Comparison of ENCODE assay signal across 8 cellular contexts in the genomic region with DNA sequence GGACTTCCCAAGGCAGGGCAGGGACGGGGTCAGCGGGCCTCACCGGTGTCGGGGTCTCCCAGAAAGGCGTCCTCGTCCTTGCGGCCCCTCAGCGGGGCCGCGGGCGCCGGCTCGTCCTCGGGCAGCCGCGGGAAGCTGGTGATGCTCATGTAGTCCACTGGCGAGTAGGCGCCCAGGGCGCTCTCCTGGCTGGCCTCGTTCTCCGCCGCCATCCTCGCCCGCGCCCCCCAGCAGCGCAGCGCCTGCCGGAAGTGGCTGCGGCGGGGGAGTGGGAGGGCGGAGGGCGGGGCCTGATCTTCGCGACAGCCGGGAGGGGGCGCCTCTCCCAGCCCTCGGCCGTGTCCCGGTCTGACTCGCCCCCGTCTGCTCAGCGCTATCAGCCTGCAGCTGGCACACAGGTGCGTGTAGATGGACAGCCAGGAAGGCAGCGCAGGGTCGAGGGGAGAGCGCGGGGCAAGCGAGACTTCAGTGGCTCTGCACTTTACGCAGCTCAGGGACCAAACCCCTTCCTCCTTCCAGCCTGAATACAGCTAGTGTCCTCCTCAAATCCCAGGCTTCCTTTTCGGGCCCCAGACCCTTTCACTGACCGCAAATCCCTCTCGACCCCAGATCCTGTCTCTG. TPM values are rescaled to one million over a fixed set of nuclear protein-coding genes. Genes with fewer than 3 reads are reported as not detected.
A peak's percentile ranks its signal among the peaks of the same experiment; 100 is the strongest.
DNase-seq lines count a peak whose midpoint lies in the region; ATAC-seq and TF ChIP-seq lines count a peak whose summit lies in the region.

A gene with protein sequence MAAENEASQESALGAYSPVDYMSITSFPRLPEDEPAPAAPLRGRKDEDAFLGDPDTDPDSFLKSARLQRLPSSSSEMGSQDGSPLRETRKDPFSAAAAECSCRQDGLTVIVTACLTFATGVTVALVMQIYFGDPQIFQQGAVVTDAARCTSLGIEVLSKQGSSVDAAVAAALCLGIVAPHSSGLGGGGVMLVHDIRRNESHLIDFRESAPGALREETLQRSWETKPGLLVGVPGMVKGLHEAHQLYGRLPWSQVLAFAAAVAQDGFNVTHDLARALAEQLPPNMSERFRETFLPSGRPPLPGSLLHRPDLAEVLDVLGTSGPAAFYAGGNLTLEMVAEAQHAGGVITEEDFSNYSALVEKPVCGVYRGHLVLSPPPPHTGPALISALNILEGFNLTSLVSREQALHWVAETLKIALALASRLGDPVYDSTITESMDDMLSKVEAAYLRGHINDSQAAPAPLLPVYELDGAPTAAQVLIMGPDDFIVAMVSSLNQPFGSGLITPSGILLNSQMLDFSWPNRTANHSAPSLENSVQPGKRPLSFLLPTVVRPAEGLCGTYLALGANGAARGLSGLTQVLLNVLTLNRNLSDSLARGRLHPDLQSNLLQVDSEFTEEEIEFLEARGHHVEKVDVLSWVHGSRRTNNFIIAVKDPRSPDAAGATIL (minus strand): TSS at position 253 of the 621 bp plus-strand sequence. CDS start 41 bp downstream, at position 212.

- no peaks in the 10 kb centered on the region for H3K36me3 ChIP-seq in lower lobe of right lung

- no peaks in the 10 kb centered on the region for H3K27me3 ChIP-seq in lower lobe of right lung (ENCODE audit: low read depth)

- peak; percentile 61 for ATAC-seq in HG03354 (IDR thresholded peaks at IDR 0.05; ENCODE audit: poor library complexity, severe bottlenecking, unreplicated experiment)
- peak; percentile 49 for ATAC-seq in activated CD8-positive, alpha-beta T cell treated with anti-CD3 and anti-CD28 coated beads for 36 hours
- ATAC-seq in lower lobe of right lung = peak; percentile 72 to 74
- no peak for ATAC-seq in HG03565 (IDR thresholded peaks at IDR 0.05; ENCODE audit: unreplicated experiment)

- peak within 1 kb of the TSS; percentile 66 for H3K27ac Mint-ChIP-seq in activated CD8-positive, alpha-beta T cell treated with anti-CD3 and anti-CD28 coated beads for 36 hours

- peak within 1 kb of the TSS; percentile 75 for H3K4me3 ChIP-seq in lower lobe of right lung

- H3K4me1 ChIP-seq in lower lobe of right lung = peaks cover 46% of the 10 kb centered on the region

- TF ChIP-seq CTCF in GM12872 (IDR thresholded peaks at IDR 0.05; ENCODE audit: insufficient read depth, low read depth, low read length) (peak; percentile 70), lower lobe of right lung (IDR thresholded peaks at IDR 0.05) (peak; percentile 77)
- peak; percentile 70 for TF ChIP-seq CTCF in activated CD8-positive, alpha-beta T cell treated with anti-CD3 and anti-CD28 coated beads for 36 hours (IDR thresholded peaks at IDR 0.05)

- H3K36me3 Mint-ChIP-seq in activated CD8-positive, alpha-beta T cell treated with anti-CD3 and anti-CD28 coated beads for 36 hours (ENCODE audit: low read depth) = no peaks in the 10 kb centered on the region

- POLR2A ChIA-PET in activated CD8-positive, alpha-beta T cell treated with anti-CD3 and anti-CD28 coated beads for 36 hours (lab: Charles Lee) = interaction anchor here (1.1 to 1.7 kb wide), 3 partner anchors 68 to 356 kb away, joined by 3 to 8 read pairs (median 4); partner anchors contain the start of genes DYNLRB1, GSS and MYH7B

- no peaks in the 10 kb centered on the region for H3K9me3 Mint-ChIP-seq in activated CD8-positive, alpha-beta T cell treated with anti-CD3 and anti-CD28 coated beads for 36 hours

- DNase-seq in NCI-H748 (lab: John Stamatoyannopoulos, UW; ENCODE audit: unreplicated experiment) = peak; percentile 89
- DNase-seq in activated CD8-positive, alpha-beta T cell treated with anti-CD3 and anti-CD28 coated beads for 36 hours = peak; percentile 90
- peak; percentile 92 for DNase-seq in ecto neural progenitor cell (ENCODE audit: low spot score)
- DNase-seq in lower lobe of right lung = peak; percentile 89
- peak; percentile 83 to 87 for DNase-seq in stimulated activated CD4-positive, alpha-beta T cell treated with anti-CD3 and anti-CD28 coated beads, Interleukin-4, amount 100 ng/mL, for 48 hours (ENCODE audit: low read depth in 2 of 2)

- H3K4me1 Mint-ChIP-seq in activated CD8-positive, alpha-beta T cell treated with anti-CD3 and anti-CD28 coated beads for 36 hours (ENCODE audit: low read depth) = peaks cover 53% of the 10 kb centered on the region

- H3K9me3 ChIP-seq in lower lobe of right lung = no peaks in the 10 kb centered on the region

- H3K27me3 Mint-ChIP-seq in activated CD8-positive, alpha-beta T cell treated with anti-CD3 and anti-CD28 coated beads for 36 hours = no peaks in the 10 kb centered on the region

- intact Hi-C loops in activated CD8-positive, alpha-beta T cell treated with anti-CD3 and anti-CD28 coated beads for 36 hours (cut with micrococcal nuclease) = no loop called here
- intact Hi-C loops in lower lobe of right lung (cut with DNase I) = no loop called here

- peak within 1 kb of the TSS; percentile 75 for H3K27ac ChIP-seq in lower lobe of right lung

- peak within 1 kb of the TSS; percentile 79 for H3K4me3 Mint-ChIP-seq in activated CD8-positive, alpha-beta T cell treated with anti-CD3 and anti-CD28 coated beads for 36 hours

- CTCF ChIA-PET in activated CD8-positive, alpha-beta T cell treated with anti-CD3 and anti-CD28 coated beads for 36 hours (lab: Charles Lee) = interaction anchor here (1.0 to 6.4 kb wide), 11 partner anchors 9 to 412 kb away, joined by 3 to 94 read pairs (median 6); partner anchors contain the start of genes EIF6, GSS and MYH7B

RNA-seq across cellular contexts. Expression of the gene that starts here (rescaled TPM):
- total RNA-seq in activated CD8-positive, alpha-beta T cell treated with anti-CD3 and anti-CD28 coated beads for 36 hours = 10 to 100 TPM; 13.2 to 14.2 TPM
- 24.0 TPM for total RNA-seq in lower lobe of right lung
